9 cellular contexts compared by ENCODE assay signal in the genomic region with DNA sequence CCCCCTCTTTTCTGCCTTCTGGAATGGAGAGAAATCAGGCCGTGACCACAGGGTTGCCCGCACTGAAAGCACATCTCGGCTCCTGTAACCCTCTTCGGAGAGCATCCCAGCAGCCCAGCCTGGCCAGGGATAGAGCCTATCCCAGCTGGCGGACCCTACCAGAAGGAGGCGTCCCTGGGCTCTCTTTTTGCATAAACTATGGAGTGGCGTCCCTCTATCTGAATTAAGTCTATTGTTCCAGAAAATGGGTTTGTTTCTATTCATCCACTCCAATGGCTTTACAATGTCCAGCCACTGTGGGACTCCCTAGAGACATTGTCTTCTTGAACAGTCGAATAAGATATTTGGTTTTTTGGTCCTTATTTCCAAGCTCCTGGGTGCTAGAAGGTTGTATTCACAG. TPM values are rescaled to one million over a fixed set of nuclear protein-coding genes. Genes with fewer than 3 reads are reported as not detected.
DNase-seq lines count a peak whose midpoint lies in the region; ATAC-seq and TF ChIP-seq lines count a peak whose summit lies in the region.
"Had no signal": no experiment of that assay in that cellular context is flagged by ENCODE, and none has a peak within 500 bp of the region (broad histone marks: within the 10 kb centered on the region; RNA-seq: fewer than 3 reads in every experiment).

No MANE protein-coding gene starts in this region.

- ATAC-seq in HG02884 (IDR thresholded peaks at IDR 0.05; ENCODE audit: unreplicated experiment) (no peak), GM21423 (IDR thresholded peaks at IDR 0.05; ENCODE audit: unreplicated experiment) (no peak)

- peak overlapping the region; percentile 43 to 45 for H3K4me3 ChIP-seq in foreskin fibroblast (ENCODE audit: low read depth in 1 of 2, low read length in 2 of 2)
- H3K4me3 ChIP-seq: MG63 had no signal

- H3K4me3 Mint-ChIP-seq in osteocyte (ENCODE audit: unreplicated experiment), result peak overlapping the region; percentile 75

- no peaks in the 10 kb centered on the region for H3K9me3 Mint-ChIP-seq in osteocyte (ENCODE audit: unreplicated experiment)

- no peaks in the 10 kb centered on the region for H3K36me3 Mint-ChIP-seq in osteocyte (ENCODE audit: unreplicated experiment)

- peaks cover 9% of the 10 kb centered on the region for H3K4me1 Mint-ChIP-seq in osteocyte (ENCODE audit: unreplicated experiment)

- TF ChIP-seq CTCF in foreskin fibroblast (IDR thresholded peaks at IDR 0.05; ENCODE audit: low read depth, low read length) (no peak), osteocyte (IDR thresholded peaks at IDR 0.05) (peak; percentile 53)

- H3K27ac Mint-ChIP-seq in osteocyte (ENCODE audit: unreplicated experiment), result no peak overlapping the region

- H3K27me3 Mint-ChIP-seq in osteocyte (ENCODE audit: unreplicated experiment), result no peaks in the 10 kb centered on the region

- DNase-seq in D341Med (ENCODE audit: low spot score) (peak; percentile 69), NCI-H82 (lab: John Stamatoyannopoulos, UW) (peak; percentile 67), foreskin fibroblast (peak in 1 of 2 donors; percentile 12), osteocyte (ENCODE audit: extremely low spot score, unreplicated experiment) (no peak), NCI-H69 (lab: John Stamatoyannopoulos, UW) (no peak)
- no peak for DNase-seq in activated CD4-positive, alpha-beta T cell treated with anti-CD3 and anti-CD28 coated beads, Interleukin-2, amount 50 U/mL, for 4 hours
- DNase-seq: MG63 had no signal

RNA-seq across cellular contexts. Expression of gene NHSL2, which starts 0.7 kb away (rescaled TPM):
- total RNA-seq in osteocyte, result 7.3 and 7.6 TPM in 2 replicates

Comparison
In these comparisons a context has a peak if more than half of its experiments do, and no peak if none do; other contexts are left out.
1. DNase-seq: peak in D341Med (single experiment) and NCI-H82 (single experiment); none in osteocyte (single experiment), NCI-H69 (single experiment) and activated CD4-positive, alpha-beta T cell treated with anti-CD3 and anti-CD28 coated beads, Interleukin-2, amount 50 U/mL, for 4 hours (0 of 2).